ENCODE assay signal across 17 cellular contexts in genomic region chr6:55778704-55779103, GRCh38.
"Had no signal": no experiment of that assay in that cellular context is flagged by ENCODE, and none has a peak within 500 bp of the region (broad histone marks: within the 10 kb centered on the region; RNA-seq: fewer than 3 reads in every experiment).

No MANE protein-coding gene starts in this region.

- H3K36me3 Mint-ChIP-seq: stimulated activated effector memory CD8-positive, alpha-beta T cell treated with anti-CD3 and anti-CD28 coated beads, Interleukin-12 subunit alpha, Interleukin-12 subunit beta, amount 100 ng/mL, for 72 hours had no signal

- H3K4me1 Mint-ChIP-seq: activated naive CD8-positive, alpha-beta T cell treated with anti-CD3 and anti-CD28 coated beads, Interleukin-2, amount 50 U/mL, for 24 hours; stimulated activated effector memory CD8-positive, alpha-beta T cell treated with anti-CD3 and anti-CD28 coated beads, Interleukin-12 subunit alpha, Interleukin-12 subunit beta, amount 100 ng/mL, for 72 hours had no signal

- H3K36me3 ChIP-seq: ascending aorta, esophagus muscularis mucosa, lower lobe of right lung, neutrophil, right atrium auricular region, tibial nerve, vagina had no signal

- H3K4me3 Mint-ChIP-seq: activated CD8-positive, alpha-beta T cell treated with anti-CD3 and anti-CD28 coated beads for 36 hours; activated naive CD8-positive, alpha-beta T cell treated with anti-CD3 and anti-CD28 coated beads, Interleukin-2, amount 50 U/mL, for 24 hours; activated T-cell treated with anti-CD3 and anti-CD28 coated beads, Interleukin-2, amount 50 U/mL, for 72 hours; stimulated activated effector memory CD8-positive, alpha-beta T cell treated with anti-CD3 and anti-CD28 coated beads, Interleukin-12 subunit alpha, Interleukin-12 subunit beta, amount 100 ng/mL, for 72 hours had no signal

- H3K4me1 ChIP-seq: ascending aorta, right atrium auricular region, tibial nerve, vagina had no signal

- H3K27ac ChIP-seq: ascending aorta, esophagus muscularis mucosa, lower lobe of right lung, neutrophil, right atrium auricular region, skin epidermis, tibial nerve, vagina had no signal

- H3K27ac Mint-ChIP-seq: activated CD8-positive, alpha-beta T cell treated with anti-CD3 and anti-CD28 coated beads for 36 hours; activated naive CD8-positive, alpha-beta T cell treated with anti-CD3 and anti-CD28 coated beads, Interleukin-2, amount 50 U/mL, for 24 hours; activated T-cell treated with anti-CD3 and anti-CD28 coated beads, Interleukin-2, amount 50 U/mL, for 72 hours; stimulated activated effector memory CD8-positive, alpha-beta T cell treated with anti-CD3 and anti-CD28 coated beads, Interleukin-12 subunit alpha, Interleukin-12 subunit beta, amount 100 ng/mL, for 72 hours had no signal

- H3K27me3 Mint-ChIP-seq: activated CD8-positive, alpha-beta T cell treated with anti-CD3 and anti-CD28 coated beads for 36 hours; activated naive CD8-positive, alpha-beta T cell treated with anti-CD3 and anti-CD28 coated beads, Interleukin-2, amount 50 U/mL, for 24 hours had no signal

- DNase-seq: activated CD4-positive, alpha-beta T cell treated with anti-CD3 and anti-CD28 coated beads for 1 hour; activated CD8-positive, alpha-beta memory T cell treated with anti-CD3 and anti-CD28 coated beads, Interleukin-2, amount 50 U/mL, for 4 hours; activated CD8-positive, alpha-beta T cell treated with anti-CD3 and anti-CD28 coated beads for 36 hours; activated naive CD8-positive, alpha-beta T cell treated with anti-CD3 and anti-CD28 coated beads, Interleukin-2, amount 50 U/mL, for 24 hours; activated T-cell treated with anti-CD3 and anti-CD28 coated beads, Interleukin-2, amount 50 U/mL, for 72 hours; left cardiac atrium; lower lobe of right lung; midbrain; posterior cingulate gyrus had no signal

- H3K4me3 ChIP-seq: ascending aorta, esophagus muscularis mucosa, lower lobe of right lung, right atrium auricular region, skin epidermis, tibial nerve, vagina had no signal

- H3K27me3 ChIP-seq: ascending aorta, esophagus muscularis mucosa, neutrophil, right atrium auricular region, tibial nerve, vagina had no signal

- H3K9me3 ChIP-seq: ascending aorta, esophagus muscularis mucosa, lower lobe of right lung, neutrophil, right atrium auricular region, tibial nerve, vagina had no signal

- ATAC-seq: activated CD8-positive, alpha-beta T cell treated with anti-CD3 and anti-CD28 coated beads for 36 hours; activated naive CD8-positive, alpha-beta T cell treated with anti-CD3 and anti-CD28 coated beads, Interleukin-2, amount 50 U/mL, for 24 hours; activated T-cell treated with anti-CD3 and anti-CD28 coated beads, Interleukin-2, amount 50 U/mL, for 72 hours; left cardiac atrium; lower lobe of right lung; stimulated activated effector memory CD8-positive, alpha-beta T cell treated with anti-CD3 and anti-CD28 coated beads, Interleukin-12 subunit alpha, Interleukin-12 subunit beta, amount 100 ng/mL, for 72 hours had no signal
